In genomic region chr17:75518201-75518600, GRCh38 we compare ENCODE assay signal across 11 cellular contexts. TPM values are rescaled to one million over a fixed set of nuclear protein-coding genes. Genes with fewer than 3 reads are reported as not detected.
DNase-seq lines count a peak whose midpoint lies in the region; ATAC-seq, FAIRE-seq and TF ChIP-seq lines count a peak whose summit lies in the region.
"Had no signal": no experiment of that assay in that cellular context is flagged by ENCODE, and none has a peak within 500 bp of the region (broad histone marks: within the 10 kb centered on the region; RNA-seq: fewer than 3 reads in every experiment).

No MANE protein-coding gene starts in this region.

- DNase-seq in activated gamma-delta T cell treated with Interleukin-2 at 50 U/mL for 16 hours (peak; percentile 53), activated gamma-delta T cell (lab: John Stamatoyannopoulos, UW) (no peak), OCI-M2 (lab: John Stamatoyannopoulos, UW; ENCODE audit: unreplicated experiment) (peak; percentile 22), foreskin keratinocyte (no peak), SK-N-SH (no peak), urothelium cell line (ENCODE audit: low spot score) (no peak)
- peak in 1 of 2 donors; percentile 75 for DNase-seq in central memory CD8-positive, alpha-beta T cell (ENCODE audit: low spot score in 2 of 2)
- DNase-seq: COR-L47, NCI-H1930, posterior cingulate gyrus had no signal

- FAIRE-seq in urothelium cell line (lab: Jason Lieb, UNC): no peak

- peaks cover 19% of the 10 kb centered on the region for H3K4me1 Mint-ChIP-seq in central memory CD8-positive, alpha-beta T cell

- H3F3A ChIP-seq in SK-N-SH (replicated peaks; ENCODE audit: insufficient read depth): peaks cover 7% of the 10 kb centered on the region

- H4K20me1 ChIP-seq in SK-N-SH (ENCODE audit: insufficient read depth): peaks cover 14% of the 10 kb centered on the region

- H3K4me2 ChIP-seq in SK-N-SH: no peak overlapping the region

- H3K36me3 ChIP-seq in thymus (ENCODE audit: control insufficient read depth, insufficient read depth) (peaks cover 21% of the 10 kb centered on the region), SK-N-SH (replicated peaks in 1 of 2; ENCODE audit: control insufficient read depth in 1 of 2, insufficient read depth in 2 of 2, low read length in 1 of 2) (peaks cover 13 to 16% of the 10 kb centered on the region in 2 experiments)

- H3K79me2 ChIP-seq in SK-N-SH (ENCODE audit: insufficient read depth): peaks cover 20% of the 10 kb centered on the region; the same call in 1 of the 2 replicates

- H3K27me3 Mint-ChIP-seq in central memory CD8-positive, alpha-beta T cell: no peaks in the 10 kb centered on the region

- TF ChIP-seq CTCF in foreskin keratinocyte (conservative IDR thresholded peaks at IDR 0.05): no peak
- no peak for TF ChIP-seq CTCF in SK-N-SH (IDR thresholded peaks at IDR 0.05)

- peaks cover 24% of the 10 kb centered on the region for H3K36me3 Mint-ChIP-seq in central memory CD8-positive, alpha-beta T cell (ENCODE audit: insufficient read depth)

- H3K27ac ChIP-seq in thymus (ENCODE audit: low read depth) (peak overlapping the region; percentile 62), foreskin keratinocyte (no peak overlapping the region), SK-N-SH (ENCODE audit: low read depth in 2 of 2, low read length in 1 of 2) (no peak overlapping the region)

- H3K27me3 ChIP-seq in thymus (ENCODE audit: control insufficient read depth, insufficient read depth): peaks cover 6% of the 10 kb centered on the region
- no peaks in the 10 kb centered on the region for H3K27me3 ChIP-seq in foreskin keratinocyte
- H3K27me3 ChIP-seq in SK-N-SH (ENCODE audit: insufficient read depth): no peaks in the 10 kb centered on the region

- H3K4me1 ChIP-seq in thymus (ENCODE audit: control insufficient read depth, insufficient read depth, low read length) (peaks cover 27% of the 10 kb centered on the region), foreskin keratinocyte (peaks cover 3% of the 10 kb centered on the region), SK-N-SH (ENCODE audit: control insufficient read depth in 1 of 2, insufficient read depth in 2 of 2, low read depth in 1 of 2, low read length in 1 of 2) (peaks cover 0 to 24% of the 10 kb centered on the region in 2 experiments; a peak in 1 of 4 replicates)

- TF ChIP-seq RAD21 in SK-N-SH (IDR thresholded peaks at IDR 0.05; ENCODE audit: low read length): no peak

- WGBS in thymus: 12% methylated on average over 3 of the region's 3 CpGs
- WGBS in SK-N-SH (ENCODE audit: low lambda C conversion rate): 95% methylated on average over 3 of the region's 3 CpGs

- no peaks in the 10 kb centered on the region for H3K9me3 ChIP-seq in thymus (ENCODE audit: control insufficient read depth)
- H3K9me3 ChIP-seq in SK-N-SH: no peaks in the 10 kb centered on the region

- no peaks in the 10 kb centered on the region for H3K9me3 Mint-ChIP-seq in central memory CD8-positive, alpha-beta T cell

- peak; percentile 79 for ATAC-seq in central memory CD8-positive, alpha-beta T cell (replicated peaks; ENCODE audit: extremely low read depth, poor library complexity, severe bottlenecking)
- no peak for ATAC-seq in foreskin keratinocyte

- H3K4me3 ChIP-seq in thymus (ENCODE audit: low read length) (peak overlapping the region; percentile 23), SK-N-SH (ENCODE audit: low read depth in 2 of 2, low read length in 1 of 2) (no peak overlapping the region)

- TF ChIP-seq EP300 in SK-N-SH (IDR thresholded peaks at IDR 0.05; ENCODE audit: borderline replicate concordance in 1 of 2, low read depth in 1 of 2, low read length in 1 of 2): no peak

- H3K9me2 ChIP-seq in SK-N-SH: no peaks in the 10 kb centered on the region

- POLR2A ChIA-PET in SK-N-SH (lab: Yijun Ruan, JAX): no interaction called here

- CTCF ChIA-PET in SK-N-SH (lab: Yijun Ruan, JAX): interaction anchor here (0.7 to 4.2 kb wide), 12 partner anchors 9 to 248 kb away, joined by 3 to 37 read pairs (median 4); partner anchors contain the start of genes MIF4GD and TMEM94

- no peak overlapping the region for H2AFZ ChIP-seq in SK-N-SH (ENCODE audit: low read depth)

- H3K27ac Mint-ChIP-seq in central memory CD8-positive, alpha-beta T cell (ENCODE audit: low read depth): peak overlapping the region; percentile 95

- H3K4me3 Mint-ChIP-seq in central memory CD8-positive, alpha-beta T cell: peak overlapping the region; percentile 80

- no peak overlapping the region for H3K9ac ChIP-seq in SK-N-SH

TF ChIP-seq in SK-N-SH, 30 proteins besides CTCF, POLR2A, EP300 and RAD21:
- TF ChIP-seq NFIC (IDR thresholded peaks at IDR 0.05; ENCODE audit: borderline replicate concordance) (no peak), REST (IDR thresholded peaks at IDR 0.05; ENCODE audit: low read depth, low read length) (no peak), GATA2 (CRISPR knock-in tag; IDR thresholded peaks at IDR 0.05) (no peak), RXRA (IDR thresholded peaks at IDR 0.05; ENCODE audit: borderline replicate concordance, low read depth) (no peak), TAF1 (IDR thresholded peaks at IDR 0.05; ENCODE audit: borderline replicate concordance, low read depth, low read length) (no peak), MXI1 (IDR thresholded peaks at IDR 0.05; ENCODE audit: low read depth, low read length) (no peak), IRF3 (IDR thresholded peaks at IDR 0.05; ENCODE audit: low read depth, low read length) (no peak), TCF12 (IDR thresholded peaks at IDR 0.05) (no peak), GABPA (IDR thresholded peaks at IDR 0.05; ENCODE audit: low read depth) (no peak), RFX5 (IDR thresholded peaks at IDR 0.05; ENCODE audit: low read length) (no peak)
- TF ChIP-seq, protein P1, sequence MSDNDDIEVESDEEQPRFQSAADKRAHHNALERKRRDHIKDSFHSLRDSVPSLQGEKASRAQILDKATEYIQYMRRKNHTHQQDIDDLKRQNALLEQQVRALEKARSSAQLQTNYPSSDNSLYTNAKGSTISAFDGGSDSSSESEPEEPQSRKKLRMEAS (IDR thresholded peaks at IDR 0.05; ENCODE audit: low read depth): no peak

RNA-seq across cellular contexts. Expression of gene TSEN54, which starts 1.9 kb away (rescaled TPM):
- polyA plus RNA-seq in thymus: 91.0 TPM
- 33.6 and 36.1 TPM in 2 replicates for total RNA-seq in foreskin keratinocyte
- 37.8 and 41.1 TPM in 2 replicates for polyA plus RNA-seq in foreskin keratinocyte
- polyA plus RNA-seq in SK-N-SH (2012; rRNA removed): 29.8 and 37.7 TPM in 2 replicates
- polyA plus RNA-seq in SK-N-SH (2012; cell fraction: cytosol; rRNA removed): 14.2 and 21.1 TPM in 2 replicates
- 85.0 and 113 TPM in 2 replicates for polyA plus RNA-seq in SK-N-SH (2012; cell fraction: nucleus; rRNA removed)

RNA-seq across cellular contexts. Expression of gene CASKIN2, which starts 2.9 kb away (rescaled TPM):
- polyA plus RNA-seq in thymus: 5.4 TPM
- 11.5 and 12.0 TPM in 2 replicates for total RNA-seq in foreskin keratinocyte
- polyA plus RNA-seq in foreskin keratinocyte: 6.8 and 6.9 TPM in 2 replicates
- polyA plus RNA-seq in SK-N-SH (2012; rRNA removed): 5.2 and 6.5 TPM in 2 replicates
- 2.3 and 4.5 TPM in 2 replicates for polyA plus RNA-seq in SK-N-SH (2012; cell fraction: cytosol; rRNA removed)
- 18.8 and 32.9 TPM in 2 replicates for polyA plus RNA-seq in SK-N-SH (2012; cell fraction: nucleus; rRNA removed)

RNA-seq across cellular contexts. Expression of gene LLGL2, which starts 7.3 kb away (rescaled TPM):
- polyA plus RNA-seq in thymus (36.6 TPM), foreskin keratinocyte (25.7 and 26.8 TPM in 2 replicates), SK-N-SH (2012; rRNA removed) (4.4 and 6.7 TPM in 2 replicates)
- total RNA-seq in foreskin keratinocyte: 24.6 and 28.2 TPM in 2 replicates
- polyA plus RNA-seq in SK-N-SH (2012; cell fraction: cytosol; rRNA removed): 1.7 and 3.1 TPM in 2 replicates
- 14.0 and 23.1 TPM in 2 replicates for polyA plus RNA-seq in SK-N-SH (2012; cell fraction: nucleus; rRNA removed)

Comparison
In these comparisons a context has a peak if more than half of its experiments do, and no peak if none do; other contexts are left out.
1. DNase-seq: peak in activated gamma-delta T cell treated with Interleukin-2 at 50 U/mL for 16 hours (single experiment) and OCI-M2 (single experiment); none in activated gamma-delta T cell (single experiment), foreskin keratinocyte (0 of 2), SK-N-SH (single experiment) and urothelium cell line (single experiment).